In genomic region chr22:38699143-38699542, GRCh38 we compare ENCODE assay signal across 1 cellular context.
TF ChIP-seq lines count a peak whose summit lies in the region.

No MANE protein-coding gene starts in this region.

TF ChIP-seq in K562, 482 proteins besides CTCF, POLR2A, EP300 and RAD21:
- peak; percentile 15; the same call in 1 of the 2 replicates for TF ChIP-seq ZNF316 (IDR thresholded peaks at IDR 0.05)
- no peak for TF ChIP-seq BRD9 (IDR thresholded peaks at IDR 0.05; ENCODE audit: low read depth, partially characterized antibody)
TF ChIP-seq in K562: peak in this region for 1.
